8 cellular contexts compared by ENCODE assay signal in genomic region chr17:44187131-44187899, GRCh38. TPM values are rescaled to one million over a fixed set of nuclear protein-coding genes. Genes with fewer than 3 reads are reported as not detected.
DNase-seq lines count a peak whose midpoint lies in the region; ATAC-seq and TF ChIP-seq lines count a peak whose summit lies in the region.

No MANE protein-coding gene starts in this region.

- H3K27ac ChIP-seq in mammary epithelial cell (ENCODE audit: insufficient read depth, low read depth, low read length) (peak overlapping the region; percentile 97), thoracic aorta (peak overlapping the region; percentile 97 to 98)

- H3K4me1 ChIP-seq in mammary epithelial cell (ENCODE audit: insufficient read depth, low read length) (peaks cover 10% of the 10 kb centered on the region), thoracic aorta (ENCODE audit: control insufficient read depth in 1 of 2, low read depth in 2 of 2) (peaks cover 20 to 35% of the 10 kb centered on the region in 2 donors)

- TF ChIP-seq CTCF in mammary epithelial cell (conservative IDR thresholded peaks at IDR 0.05 in 1 of 2, IDR thresholded peaks at IDR 0.05 in 1 of 2; ENCODE audit: extremely low read depth in 1 of 2, insufficient read depth in 1 of 2, low read depth in 1 of 2, low read length in 2 of 2) (no peak), thoracic aorta (IDR thresholded peaks at IDR 0.05) (no peak)

- peak overlapping the region; percentile 100 for H3K4me3 Mint-ChIP-seq in activated CD4-positive, alpha-beta T cell treated with anti-CD3 and anti-CD28 coated beads, Interleukin-2, amount 10 ng/mL, durations not matched to agents 24 days and 14 days

- peak overlapping the region; percentile 96 for H3K9ac ChIP-seq in mammary epithelial cell (ENCODE audit: insufficient read depth, low read length)

- H3K27me3 Mint-ChIP-seq in activated CD4-positive, alpha-beta T cell treated with anti-CD3 and anti-CD28 coated beads, Interleukin-2, amount 10 ng/mL, durations not matched to agents 24 days and 14 days = no peaks in the 10 kb centered on the region

- H3K4me2 ChIP-seq in mammary epithelial cell (ENCODE audit: insufficient read depth, low read depth, low read length) = peak overlapping the region; percentile 78

- DNase-seq in activated CD4-positive, alpha-beta T cell treated with anti-CD3 and anti-CD28 coated beads, Interleukin-2, amount 10 ng/mL, durations not matched to agents 24 days and 14 days = no peak
- DNase-seq in activated CD4-positive, alpha-beta T cell treated with anti-CD3 and anti-CD28 coated beads, Interleukin-2, amount 50 U/mL, for 4 hours = no peak
- DNase-seq in NCI-H69 (lab: John Stamatoyannopoulos, UW) (peak; percentile 83), mammary epithelial cell (peak; percentile 17), left lobe of liver (ENCODE audit: low spot score) (no peak), thoracic aorta (ENCODE audit: low spot score) (no peak), DMS114 treated with DMSO at 0.1 percent for 48 hours (lab: John Stamatoyannopoulos, UW; ENCODE audit: unreplicated experiment) (no peak)

- H3K36me3 ChIP-seq in mammary epithelial cell (ENCODE audit: insufficient read depth, low read length) (peaks cover 1% of the 10 kb centered on the region), thoracic aorta (peaks cover 14% of the 10 kb centered on the region)

- CTCF ChIA-PET in mammary epithelial cell (lab: Charles Lee; ENCODE audit: low non-redundant PET) = interaction anchor here (0.5 kb wide), 1 partner anchor 19 kb away, joined by 5 read pairs; no protein-coding TSS in a partner anchor

- peak; percentile 50 for ATAC-seq in HG02571 (IDR thresholded peaks at IDR 0.05; ENCODE audit: unreplicated experiment)
- ATAC-seq in left lobe of liver = peak; percentile 69
- ATAC-seq in thoracic aorta (ENCODE audit: insufficient number of reproducible peaks, low FRiP score, low read depth) = peak; percentile 57

- H4K20me1 ChIP-seq in mammary epithelial cell (ENCODE audit: insufficient read depth, low read length) = no peaks in the 10 kb centered on the region

- TSS peak; percentile 47 for BruUV-seq in mammary epithelial cell (replicated peaks; lab: Mats Ljungman, UMichigan)

- dilution Hi-C loops in mammary epithelial cell (cut with HindIII; ENCODE audit: low sequenced_read_pairs) = no loop called here

- H3K36me3 Mint-ChIP-seq in activated CD4-positive, alpha-beta T cell treated with anti-CD3 and anti-CD28 coated beads, Interleukin-2, amount 10 ng/mL, durations not matched to agents 24 days and 14 days (ENCODE audit: low read depth) = peaks cover 22% of the 10 kb centered on the region

- H3K9me3 ChIP-seq in mammary epithelial cell (replicated peaks; ENCODE audit: insufficient read depth, low read length) (no peaks in the 10 kb centered on the region), thoracic aorta (no peaks in the 10 kb centered on the region)

- H2AFZ ChIP-seq in mammary epithelial cell (ENCODE audit: low read depth, low read length) = peak overlapping the region; percentile 94

- no peaks in the 10 kb centered on the region for H3K9me3 Mint-ChIP-seq in activated CD4-positive, alpha-beta T cell treated with anti-CD3 and anti-CD28 coated beads, Interleukin-2, amount 10 ng/mL, durations not matched to agents 24 days and 14 days

- under 1% methylated on average over 20 of the region's 32 CpGs for WGBS in mammary epithelial cell (ENCODE audit: low coverage, missing lambda C conversion rate)

- H3K4me1 Mint-ChIP-seq in activated CD4-positive, alpha-beta T cell treated with anti-CD3 and anti-CD28 coated beads, Interleukin-2, amount 10 ng/mL, durations not matched to agents 24 days and 14 days = peaks cover 33% of the 10 kb centered on the region

- H3K27me3 ChIP-seq in mammary epithelial cell (ENCODE audit: insufficient read depth, low read length) (no peaks in the 10 kb centered on the region), thoracic aorta (replicated peaks; ENCODE audit: insufficient read depth) (no peaks in the 10 kb centered on the region)

- H3K27ac Mint-ChIP-seq in activated CD4-positive, alpha-beta T cell treated with anti-CD3 and anti-CD28 coated beads, Interleukin-2, amount 10 ng/mL, durations not matched to agents 24 days and 14 days = peak overlapping the region; percentile 99

- in situ Hi-C loops in mammary epithelial cell (cut with MboI; ENCODE audit: low sequenced_read_pairs in 2 of 2) = loop anchor here in 1 of 2 donors (25.0 kb wide), 1 partner anchor 100 kb away; no protein-coding TSS in a partner anchor

- intact Hi-C loops in activated CD4-positive, alpha-beta T cell treated with anti-CD3 and anti-CD28 coated beads, Interleukin-2, amount 10 ng/mL, durations not matched to agents 24 days and 14 days (cut with micrococcal nuclease) = loop anchor here (1.0 to 5.0 kb wide), 2 partner anchors 11 to 315 kb away; partner anchors contain the start of gene GPATCH8
- intact Hi-C loops in mammary epithelial cell (cut with micrococcal nuclease) = no loop called here

- H3K4me3 ChIP-seq in mammary epithelial cell (replicated peaks in 1 of 3; ENCODE audit: insufficient read depth in 1 of 3, low read depth in 2 of 3, low read length in 3 of 3) = peak overlapping the region; percentile 87 to 96 (median 95)
- peak overlapping the region; percentile 99 for H3K4me3 ChIP-seq in thoracic aorta

- H3K79me2 ChIP-seq in mammary epithelial cell (ENCODE audit: insufficient read depth, low read length) = peaks cover 56% of the 10 kb centered on the region

RNA-seq across cellular contexts. Expression of gene TMUB2, which starts 0.5 kb away (rescaled TPM):
- 16.1 and 19.0 TPM in 2 replicates for total RNA-seq in activated CD4-positive, alpha-beta T cell treated with anti-CD3 and anti-CD28 coated beads, Interleukin-2, amount 10 ng/mL, durations not matched to agents 24 days and 14 days
- total RNA-seq in mammary epithelial cell = 10 to 100 TPM; 25.2 to 31.8 TPM
- 29.6 TPM for polyA plus RNA-seq in mammary epithelial cell
- 20.0 TPM for polyA minus RNA-seq in mammary epithelial cell
- total RNA-seq in left lobe of liver = 14.3 TPM
- total RNA-seq in thoracic aorta = 10 to 100 TPM; 20.4 to 42.8 TPM

RNA-seq across cellular contexts. Expression of gene ATXN7L3, which starts 12.4 kb away (rescaled TPM):
- total RNA-seq in activated CD4-positive, alpha-beta T cell treated with anti-CD3 and anti-CD28 coated beads, Interleukin-2, amount 10 ng/mL, durations not matched to agents 24 days and 14 days = 105 and 118 TPM in 2 replicates
- 10 to 100 TPM; 35.3 to 55.9 TPM for total RNA-seq in mammary epithelial cell
- polyA plus RNA-seq in mammary epithelial cell = 26.3 TPM
- 30.4 TPM for polyA minus RNA-seq in mammary epithelial cell
- 26.6 TPM for total RNA-seq in left lobe of liver
- 10 to 100 TPM; 46.5 to 55.8 TPM for total RNA-seq in thoracic aorta

RNA-seq across cellular contexts. Expression of gene ASB16, which starts 16.8 kb away (rescaled TPM):
- 0.09 and 0.78 TPM in 2 replicates for total RNA-seq in activated CD4-positive, alpha-beta T cell treated with anti-CD3 and anti-CD28 coated beads, Interleukin-2, amount 10 ng/mL, durations not matched to agents 24 days and 14 days
- total RNA-seq in mammary epithelial cell (not detected), left lobe of liver (not detected), thoracic aorta (1 to 10 TPM; 2.3 to 3.9 TPM)
- polyA plus RNA-seq in mammary epithelial cell = not detected
- not detected for polyA minus RNA-seq in mammary epithelial cell

RNA-seq across cellular contexts. Expression of gene UBTF, which starts 32.2 kb away (rescaled TPM):
- 193 and 195 TPM in 2 replicates for total RNA-seq in activated CD4-positive, alpha-beta T cell treated with anti-CD3 and anti-CD28 coated beads, Interleukin-2, amount 10 ng/mL, durations not matched to agents 24 days and 14 days
- 10 to 100 TPM; 30.0 to 60.1 TPM for total RNA-seq in mammary epithelial cell
- 18.5 TPM for polyA plus RNA-seq in mammary epithelial cell
- 25.0 TPM for polyA minus RNA-seq in mammary epithelial cell
- 34.3 TPM for total RNA-seq in left lobe of liver
- 10 to 100 TPM; 48.2 to 55.4 TPM for total RNA-seq in thoracic aorta

RNA-seq across cellular contexts. Expression of gene HROB, which starts 45.6 kb away (rescaled TPM):
- total RNA-seq in activated CD4-positive, alpha-beta T cell treated with anti-CD3 and anti-CD28 coated beads, Interleukin-2, amount 10 ng/mL, durations not matched to agents 24 days and 14 days = 23.8 and 24.5 TPM in 2 replicates
- 10 to 100 TPM in 1 of 2 donors, 1 to 10 TPM in 1; 3.0 to 10.3 TPM for total RNA-seq in mammary epithelial cell
- 9.9 TPM for polyA plus RNA-seq in mammary epithelial cell
- polyA minus RNA-seq in mammary epithelial cell = 49.6 TPM
- total RNA-seq in left lobe of liver = 0.38 TPM
- 1 to 10 TPM in 1 of 2 donors, under 1 TPM in 1; 0.85 to 2.6 TPM for total RNA-seq in thoracic aorta

Comparison
In these comparisons a context has a peak if more than half of its experiments do, and no peak if none do; other contexts are left out.
1. DNase-seq: peak in NCI-H69 (single experiment) and mammary epithelial cell (single experiment); none in activated CD4-positive, alpha-beta T cell treated with anti-CD3 and anti-CD28 coated beads, Interleukin-2, amount 10 ng/mL, durations not matched to agents 24 days and 14 days (single experiment), activated CD4-positive, alpha-beta T cell treated with anti-CD3 and anti-CD28 coated beads, Interleukin-2, amount 50 U/mL, for 4 hours (0 of 2), left lobe of liver (single experiment), thoracic aorta (single experiment) and DMS114 treated with DMSO at 0.1 percent for 48 hours (single experiment).
2. Peak in every context shown above with its lines, with median percentiles within 50 percentile points of each other: ATAC-seq.